ENCODE assay signal across 9 cellular contexts in genomic region chr22:30245181-30245984, GRCh38. TPM values are rescaled to one million over a fixed set of nuclear protein-coding genes. Genes with fewer than 3 reads are reported as not detected.
DNase-seq lines count a peak whose midpoint lies in the region; ATAC-seq, FAIRE-seq and TF ChIP-seq lines count a peak whose summit lies in the region.
"Had no signal": no experiment of that assay in that cellular context is flagged by ENCODE, and none has a peak within 500 bp of the region (broad histone marks: within the 10 kb centered on the region; RNA-seq: fewer than 3 reads in every experiment).

No MANE protein-coding gene starts in this region.

- peak overlapping the region; percentile 87; the same call in 1 of the 2 replicates for H2BK5ac ChIP-seq in H1 (ENCODE audit: low read depth, low read length)

- peak overlapping the region; percentile 51 to 70 (median 58); a peak in 19 of 20 replicates for H3K4me3 ChIP-seq in BLaER1 treated with 17β-estradiol and CSF1 and Interleukin-3, amounts not matched to agents 10 nM and 100 nM
- H3K4me3 ChIP-seq in OCI-LY3 (ENCODE audit: low read length): peak overlapping the region; percentile 76; the same call in 1 of the 2 replicates
- peak overlapping the region; percentile 49 to 72 (median 65) for H3K4me3 ChIP-seq in H1 (ENCODE audit: extremely low read depth in 1 of 4, insufficient read depth in 2 of 4, low read depth in 3 of 4, low read length in 4 of 4)
- peak overlapping the region; percentile 56 for H3K4me3 ChIP-seq in neuron (ENCODE audit: low read length)

- peaks cover 12% of the 10 kb centered on the region; the same call in 1 of the 2 replicates for H3K23me2 ChIP-seq in H1 (ENCODE audit: low read depth, low read length)

- TF ChIP-seq EP300 in H1 (IDR thresholded peaks at IDR 0.05; ENCODE audit: borderline replicate concordance in 1 of 2, low read depth in 2 of 2, low read length in 2 of 2): no peak

- H3K4me2 ChIP-seq in BLaER1 treated with 17β-estradiol and CSF1 and Interleukin-3, amounts not matched to agents 10 nM and 100 nM: peak overlapping the region; percentile 93 to 100 (median 99)
- H3K4me2 ChIP-seq in OCI-LY3 (ENCODE audit: low read length) (peak overlapping the region; percentile 83), H1 (ENCODE audit: insufficient read depth in 1 of 2, low read depth in 2 of 2, low read length in 2 of 2) (peak overlapping the region; percentile 83 to 94)

- H3K36me3 ChIP-seq in BLaER1 treated with 17β-estradiol and CSF1 and Interleukin-3, amounts not matched to agents 10 nM and 100 nM: no peaks in the 10 kb centered on the region
- H3K36me3 ChIP-seq in OCI-LY3 (replicated peaks; ENCODE audit: low read depth, low read length) (no peaks in the 10 kb centered on the region), H1 (ENCODE audit: control insufficient read depth in 2 of 4, insufficient read depth in 4 of 4, low read length in 3 of 4) (0 out of 8 replicates have a peak, but pooled peaks cover 0 to 5% (median 0%) of the 10 kb centered on the region in 4 experiments), neuron (ENCODE audit: insufficient read depth, low read length) (peaks cover 4% of the 10 kb centered on the region)

- CTCF ChIA-PET in H1 (lab: Charles Lee; ENCODE audit: partially characterized antibody): interaction anchor here (1.3 to 3.1 kb wide), 3 partner anchors 10 to 137 kb away, joined by 3 to 10 read pairs (median 4); no protein-coding TSS in a partner anchor

- H3K79me2 ChIP-seq in OCI-LY3 (ENCODE audit: low read length): no peaks in the 10 kb centered on the region
- no peaks in the 10 kb centered on the region for H3K79me2 ChIP-seq in H1 (ENCODE audit: control insufficient read depth in 1 of 2, insufficient read depth in 2 of 2, low read length in 2 of 2)

- peaks cover 33 to 60% (median 42%) of the 10 kb centered on the region in 11 experiments for H3K27me3 ChIP-seq in BLaER1 treated with 17β-estradiol and CSF1 and Interleukin-3, amounts not matched to agents 10 nM and 100 nM
- peaks cover 24% of the 10 kb centered on the region for H3K27me3 ChIP-seq in OCI-LY3 (ENCODE audit: low read depth, low read length)
- H3K27me3 ChIP-seq in H1 (replicated peaks in 1 of 4; ENCODE audit: control insufficient read depth in 3 of 4, extremely low read depth in 1 of 4, insufficient read depth in 3 of 4, low read length in 3 of 4): no peaks in the 10 kb centered on the region; a peak in 2 of 7 replicates
- H3K27me3 ChIP-seq in neuron (ENCODE audit: insufficient read depth, low read length): no peaks in the 10 kb centered on the region

- no peak for TF ChIP-seq RAD21 in H1 (IDR thresholded peaks at IDR 0.05 in 1 of 2, conservative IDR thresholded peaks at IDR 0.05 in 1 of 2; ENCODE audit: low read depth in 2 of 2, low read length in 2 of 2)

- no peak overlapping the region for H3K14ac ChIP-seq in H1 (ENCODE audit: insufficient read length)

- H2AK5ac ChIP-seq in H1 (ENCODE audit: low read depth, low read length): peak overlapping the region; percentile 98

- H3K4me1 ChIP-seq in BLaER1 treated with 17β-estradiol and CSF1 and Interleukin-3, amounts not matched to agents 10 nM and 100 nM: peaks cover 31 to 66% (median 49%) of the 10 kb centered on the region in 10 experiments
- peaks cover 24% of the 10 kb centered on the region for H3K4me1 ChIP-seq in OCI-LY3 (ENCODE audit: low read length)
- H3K4me1 ChIP-seq in H1 (replicated peaks in 1 of 4; ENCODE audit: control insufficient read depth in 3 of 4, insufficient read depth in 4 of 4, low read length in 3 of 4): peaks cover 0 to 20% (median 11%) of the 10 kb centered on the region in 4 experiments; a peak in 6 of 7 replicates
- peaks cover 29% of the 10 kb centered on the region for H3K4me1 ChIP-seq in neuron (ENCODE audit: insufficient read depth, low read length)

- H3K18ac ChIP-seq in H1 (ENCODE audit: extremely low read depth, low read length): peak overlapping the region; percentile 87

- H4K20me1 ChIP-seq in BLaER1 treated with 17β-estradiol and CSF1 and Interleukin-3, amounts not matched to agents 10 nM and 100 nM: peaks cover 0 to 39% (median 0%) of the 10 kb centered on the region in 11 experiments; a peak in 5 of 22 replicates
- H4K20me1 ChIP-seq in OCI-LY3 (ENCODE audit: insufficient read depth, low read length) (no peaks in the 10 kb centered on the region), H1 (replicated peaks in 1 of 2; ENCODE audit: control insufficient read depth in 1 of 2, insufficient read depth in 2 of 2, low read length in 2 of 2) (no peaks in the 10 kb centered on the region)

- no peak overlapping the region for H3K56ac ChIP-seq in H1 (replicated peaks; ENCODE audit: insufficient read length, low read depth, low read length)

- DNase-seq in H1 (ENCODE audit: low read depth in 1 of 2, low spot score in 2 of 2) (no peak), SHP77 treated with DMSO at 0.1 percent for 48 hours (lab: John Stamatoyannopoulos, UW) (no peak), Kasumi-1 (lab: John Stamatoyannopoulos, UW) (no peak), posterior cingulate gyrus (no peak)

- intact Hi-C loops in posterior cingulate gyrus (cut with DNase I): no loop called here

- H4K8ac ChIP-seq in H1 (ENCODE audit: extremely low read depth, insufficient read depth, low read length): no peak overlapping the region; the same call in 1 of the 2 replicates

- no peak for FAIRE-seq in H1 (lab: Jason Lieb, UNC)

- H3K27ac ChIP-seq in BLaER1 treated with 17β-estradiol and CSF1 and Interleukin-3, amounts not matched to agents 10 nM and 100 nM: peak overlapping the region in 1 of 11 experiments; percentile 40; a peak in 1 of 22 replicates
- no peak overlapping the region for H3K27ac ChIP-seq in OCI-LY3 (ENCODE audit: low read length)
- H3K27ac ChIP-seq in H1 (ENCODE audit: low read depth, low read length): no peak overlapping the region

- H3K9ac ChIP-seq in BLaER1 treated with 17β-estradiol and CSF1 and Interleukin-3, amounts not matched to agents 10 nM and 100 nM: peak overlapping the region in 8 of 11 experiments; percentile 23 to 74 (median 62); a peak in 8 of 22 replicates
- H3K9ac ChIP-seq in OCI-LY3 (ENCODE audit: low read length): no peak overlapping the region
- peak overlapping the region in 1 of 4 experiments; percentile 12; a peak in 2 of 7 replicates for H3K9ac ChIP-seq in H1 (replicated peaks in 1 of 4; ENCODE audit: extremely low read depth in 1 of 4, low read depth in 3 of 4, low read length in 3 of 4)

- POLR2A ChIA-PET in H1 (lab: Charles Lee; ENCODE audit: partially characterized antibody): interaction anchor here (1.0 to 1.6 kb wide), 5 partner anchors 8 to 233 kb away, joined by 3 to 5 read pairs (median 3); no protein-coding TSS in a partner anchor

- peak overlapping the region; percentile 40; the same call in 1 of the 2 replicates for H2BK20ac ChIP-seq in H1 (ENCODE audit: low read length)

- no peak for ATAC-seq in HG02870 (IDR thresholded peaks at IDR 0.05; ENCODE audit: unreplicated experiment)

- H3K4ac ChIP-seq in H1 (replicated peaks; ENCODE audit: insufficient read length, low read depth, low read length): no peak overlapping the region

- peak overlapping the region; percentile 22 for H4K5ac ChIP-seq in H1 (ENCODE audit: insufficient read length, low read depth, low read length)

- peak overlapping the region; percentile 95; the same call in 1 of the 2 replicates for H2BK15ac ChIP-seq in H1 (ENCODE audit: low read length)

- H3K79me1 ChIP-seq in H1 (ENCODE audit: low read depth, low read length): peaks cover 4% of the 10 kb centered on the region

- peak overlapping the region; percentile 53 for H4K91ac ChIP-seq in H1 (replicated peaks; ENCODE audit: insufficient read length, low read length)

- no peak overlapping the region for H2BK120ac ChIP-seq in H1 (replicated peaks; ENCODE audit: low read depth, low read length)

- H3K9me3 ChIP-seq in BLaER1 treated with 17β-estradiol and CSF1 and Interleukin-3, amounts not matched to agents 10 nM and 100 nM (replicated peaks in 1 of 11): no peaks in the 10 kb centered on the region
- H3K9me3 ChIP-seq in OCI-LY3 (ENCODE audit: insufficient read depth, low read length) (no peaks in the 10 kb centered on the region), H1 (ENCODE audit: insufficient read depth in 2 of 2, low read depth in 1 of 2, low read length in 1 of 2) (no peaks in the 10 kb centered on the region), neuron (ENCODE audit: low read length) (no peaks in the 10 kb centered on the region)

- WGBS in H1 (ENCODE audit: extremely low coverage in 1 of 2, insufficient coverage in 1 of 2, insufficient read length in 1 of 2, insufficient replicate concordance in 2 of 2, low coverage in 1 of 2, low lambda C conversion rate in 2 of 2, missing lambda C conversion rate in 1 of 2), 2 experiments: 46% methylated on average over 10 of the region's 15 CpGs; no CpG with 5 or more reads in 1 of the 2 experiments

- no peak overlapping the region for H2AFZ ChIP-seq in OCI-LY3 (ENCODE audit: low read depth, low read length)
- peak overlapping the region; percentile 33; the same call in 1 of the 2 replicates for H2AFZ ChIP-seq in H1 (ENCODE audit: low read length)
- peak overlapping the region; percentile 98 for H2AFZ ChIP-seq in neuron (ENCODE audit: low read depth, low read length)

- TF ChIP-seq POLR2A in H1 (IDR thresholded peaks at IDR 0.05; ENCODE audit: control extremely low read depth in 1 of 2, low read depth in 2 of 2, low read length in 2 of 2): no peak

- H3K23ac ChIP-seq in H1 (ENCODE audit: insufficient read length): no peak overlapping the region

- H2BK12ac ChIP-seq in H1 (ENCODE audit: low read depth, low read length): peak overlapping the region; percentile 68; the same call in 1 of the 2 replicates

- no peak for TF ChIP-seq CTCF in OCI-LY3 (IDR thresholded peaks at IDR 0.05; ENCODE audit: low read depth, low read length)
- TF ChIP-seq CTCF in H1 (IDR thresholded peaks at IDR 0.05; ENCODE audit: control extremely low read depth in 1 of 3, insufficient read depth in 1 of 3, low read depth in 1 of 3, low read length in 3 of 3): no peak

RNA-seq across cellular contexts. Expression of gene LIF, which starts 1.2 kb away (rescaled TPM):
- total RNA-seq in H1 (2021; fragmentation: NEBNext Ultra II Directional; extraction: Animal tissue kit (Norgen Biotek cat#: 25700)): 3.3 and 3.5 TPM in 2 replicates
- polyA plus RNA-seq in H1 (2011; rRNA removed): 3.3 and 4.1 TPM in 2 replicates
- 4.0 TPM for polyA plus RNA-seq in H1 (2011; cell fraction: cytosol; rRNA removed)
- polyA plus RNA-seq in H1 (2011; cell fraction: nucleus; rRNA removed): 16.5 TPM
- 3.5 to 4.5 TPM (median 3.9 TPM) in 4 replicates for polyA plus RNA-seq in H1 (2012, experiment 1 of 2)
- polyA plus RNA-seq in H1 (2012, experiment 2 of 2): 2.9 TPM
- 2.2 TPM for polyA plus RNA-seq in H1 (2013, experiment 1 of 2)
- polyA plus RNA-seq in H1 (2013, experiment 2 of 2): 1.8 TPM
- 9.4 and 9.6 TPM in 2 replicates for polyA minus RNA-seq in H1 (2011; rRNA and poly(A)+ RNA removed)
- 6.2 TPM for polyA minus RNA-seq in H1 (2011; cell fraction: cytosol; rRNA and poly(A)+ RNA removed)
- polyA minus RNA-seq in H1 (2011; cell fraction: nucleus; rRNA and poly(A)+ RNA removed): 4.6 TPM

RNA-seq across cellular contexts. Expression of gene OSM, which starts 21.3 kb away (rescaled TPM):
- total RNA-seq in H1 (2021; fragmentation: NEBNext Ultra II Directional; extraction: Animal tissue kit (Norgen Biotek cat#: 25700)): not detected in 2 replicates
- not detected in 2 replicates for polyA plus RNA-seq in H1 (2011; rRNA removed)
- not detected for polyA plus RNA-seq in H1 (2011; cell fraction: cytosol; rRNA removed)
- polyA plus RNA-seq in H1 (2011; cell fraction: nucleus; rRNA removed): not detected
- polyA plus RNA-seq in H1 (2012, experiment 1 of 2): not detected in 4 replicates
- polyA plus RNA-seq in H1 (2012, experiment 2 of 2): not detected
- polyA plus RNA-seq in H1 (2013, experiment 1 of 2): not detected
- polyA plus RNA-seq in H1 (2013, experiment 2 of 2): not detected
- polyA minus RNA-seq in H1 (2011; rRNA and poly(A)+ RNA removed): not detected in 2 replicates
- not detected for polyA minus RNA-seq in H1 (2011; cell fraction: cytosol; rRNA and poly(A)+ RNA removed)
- not detected for polyA minus RNA-seq in H1 (2011; cell fraction: nucleus; rRNA and poly(A)+ RNA removed)
- total RNA-seq: myocyte had no signal

RNA-seq across cellular contexts. Expression of gene CASTOR1, which starts 43.9 kb away (rescaled TPM):
- 8.4 and 10.3 TPM in 2 replicates for total RNA-seq in H1 (2021; fragmentation: NEBNext Ultra II Directional; extraction: Animal tissue kit (Norgen Biotek cat#: 25700))
- 36.0 and 44.6 TPM in 2 replicates for polyA plus RNA-seq in H1 (2011; rRNA removed)
- polyA plus RNA-seq in H1 (2011; cell fraction: cytosol; rRNA removed): 22.6 TPM
- 27.5 TPM for polyA plus RNA-seq in H1 (2011; cell fraction: nucleus; rRNA removed)
- 3.7 to 12.4 TPM (median 11.3 TPM) in 4 replicates for polyA plus RNA-seq in H1 (2012, experiment 1 of 2)
- 10.9 TPM for polyA plus RNA-seq in H1 (2012, experiment 2 of 2)
- 9.5 TPM for polyA plus RNA-seq in H1 (2013, experiment 1 of 2)
- 10.2 TPM for polyA plus RNA-seq in H1 (2013, experiment 2 of 2)
- polyA minus RNA-seq in H1 (2011; rRNA and poly(A)+ RNA removed): 8.2 and 8.5 TPM in 2 replicates
- 3.8 TPM for polyA minus RNA-seq in H1 (2011; cell fraction: cytosol; rRNA and poly(A)+ RNA removed)
- polyA minus RNA-seq in H1 (2011; cell fraction: nucleus; rRNA and poly(A)+ RNA removed): 8.7 TPM
